In genomic region chr11:14420223-14420622, GRCh38 we compare ENCODE assay signal across 18 cellular contexts.
"Had no signal": no experiment of that assay in that cellular context is flagged by ENCODE, and none has a peak within 500 bp of the region (broad histone marks: within the 10 kb centered on the region; RNA-seq: fewer than 3 reads in every experiment).

No MANE protein-coding gene starts in this region.

- ATAC-seq: activated naive CD4-positive, alpha-beta T cell treated with anti-CD3 and anti-CD28 coated beads, Interleukin-2, amount 50 U/mL, for 72 hours; naive thymus-derived CD4-positive, alpha-beta T cell had no signal

- H3K4me1 ChIP-seq: prostate gland had no signal

- H3K27me3 ChIP-seq: adrenal gland, neural progenitor cell, right atrium auricular region had no signal

- H2AFZ ChIP-seq: neural progenitor cell had no signal

- H3K9me3 ChIP-seq: adrenal gland, left ventricle myocardium inferior, prostate gland, right atrium auricular region had no signal

- H3K36me3 ChIP-seq: adrenal gland, left ventricle myocardium inferior, neural progenitor cell, prostate gland, right atrium auricular region had no signal

- H3K27ac Mint-ChIP-seq: activated CD4-positive, alpha-beta T cell treated with anti-CD3 and anti-CD28 coated beads, Interleukin-2, amount 10 ng/mL, durations not matched to agents 24 days and 14 days; activated naive CD4-positive, alpha-beta T cell treated with anti-CD3 and anti-CD28 coated beads, Interleukin-2, amount 50 U/mL, for 72 hours; activated T-helper 1 cell treated with anti-CD3 and anti-CD28 coated beads, Interleukin-12 subunit alpha, Interleukin-12 subunit beta, Interleukin-2, Interleukin-4 antibody, amounts not matched to agents 30 ng/mL and 10 ng/mL and 1 ng/mL, durations not matched to agents 14 hours and 24 hours and 36 hours; naive thymus-derived CD4-positive, alpha-beta T cell; neural progenitor cell; stimulated activated naive CD8-positive, alpha-beta T cell treated with anti-CD3 and anti-CD28 coated beads, Interleukin-15, Interleukin-2, amounts not matched to agents 100 ng/mL and 50 ng/mL, for 24 hours; type B pancreatic cell had no signal

- H3K4me2 ChIP-seq: neural progenitor cell had no signal

- H3K36me3 Mint-ChIP-seq: activated naive CD4-positive, alpha-beta T cell treated with anti-CD3 and anti-CD28 coated beads, Interleukin-2, amount 50 U/mL, for 72 hours; neural progenitor cell; type B pancreatic cell had no signal

- H3K4me3 ChIP-seq: adrenal gland, left ventricle myocardium inferior, neural progenitor cell, prostate gland, right atrium auricular region, skin epidermis had no signal

- H3K4me3 Mint-ChIP-seq: activated CD4-positive, alpha-beta T cell treated with anti-CD3 and anti-CD28 coated beads, Interleukin-2, amount 10 ng/mL, durations not matched to agents 24 days and 14 days; activated T-helper 1 cell treated with anti-CD3 and anti-CD28 coated beads, Interleukin-12 subunit alpha, Interleukin-12 subunit beta, Interleukin-2, Interleukin-4 antibody, amounts not matched to agents 30 ng/mL and 10 ng/mL and 1 ng/mL, durations not matched to agents 14 hours and 24 hours and 36 hours; naive thymus-derived CD4-positive, alpha-beta T cell; neural progenitor cell; stimulated activated naive CD8-positive, alpha-beta T cell treated with anti-CD3 and anti-CD28 coated beads, Interleukin-15, Interleukin-2, amounts not matched to agents 100 ng/mL and 50 ng/mL, for 24 hours; type B pancreatic cell had no signal

- DNase-seq: activated CD4-positive, alpha-beta T cell treated with anti-CD3 and anti-CD28 coated beads, Interleukin-2, amount 10 ng/mL, durations not matched to agents 24 days and 14 days; activated gamma-delta T cell treated with Interleukin-2 at 50 U/mL for 16 hours; adrenal gland; dermis blood vessel endothelial cell; effector memory CD4-positive, alpha-beta T cell; foreskin melanocyte; glutamatergic neuron; left ventricle myocardium inferior; naive thymus-derived CD4-positive, alpha-beta T cell; T1000 had no signal

- H3K27ac ChIP-seq: adrenal gland, left ventricle myocardium inferior, neural progenitor cell, prostate gland, right atrium auricular region, skin epidermis had no signal

- H3K27me3 Mint-ChIP-seq: activated CD4-positive, alpha-beta T cell treated with anti-CD3 and anti-CD28 coated beads, Interleukin-2, amount 10 ng/mL, durations not matched to agents 24 days and 14 days; naive thymus-derived CD4-positive, alpha-beta T cell; stimulated activated naive CD8-positive, alpha-beta T cell treated with anti-CD3 and anti-CD28 coated beads, Interleukin-15, Interleukin-2, amounts not matched to agents 100 ng/mL and 50 ng/mL, for 24 hours; type B pancreatic cell had no signal

- H3K9ac ChIP-seq: neural progenitor cell had no signal

- H3K9me3 Mint-ChIP-seq: activated CD4-positive, alpha-beta T cell treated with anti-CD3 and anti-CD28 coated beads, Interleukin-2, amount 10 ng/mL, durations not matched to agents 24 days and 14 days; activated naive CD4-positive, alpha-beta T cell treated with anti-CD3 and anti-CD28 coated beads, Interleukin-2, amount 50 U/mL, for 72 hours; activated T-helper 1 cell treated with anti-CD3 and anti-CD28 coated beads, Interleukin-12 subunit alpha, Interleukin-12 subunit beta, Interleukin-2, Interleukin-4 antibody, amounts not matched to agents 30 ng/mL and 10 ng/mL and 1 ng/mL, durations not matched to agents 14 hours and 24 hours and 36 hours; naive thymus-derived CD4-positive, alpha-beta T cell; neural progenitor cell; stimulated activated naive CD8-positive, alpha-beta T cell treated with anti-CD3 and anti-CD28 coated beads, Interleukin-15, Interleukin-2, amounts not matched to agents 100 ng/mL and 50 ng/mL, for 24 hours; type B pancreatic cell had no signal
